ENCODE assay signal across 21 cellular contexts in the genomic region with DNA sequence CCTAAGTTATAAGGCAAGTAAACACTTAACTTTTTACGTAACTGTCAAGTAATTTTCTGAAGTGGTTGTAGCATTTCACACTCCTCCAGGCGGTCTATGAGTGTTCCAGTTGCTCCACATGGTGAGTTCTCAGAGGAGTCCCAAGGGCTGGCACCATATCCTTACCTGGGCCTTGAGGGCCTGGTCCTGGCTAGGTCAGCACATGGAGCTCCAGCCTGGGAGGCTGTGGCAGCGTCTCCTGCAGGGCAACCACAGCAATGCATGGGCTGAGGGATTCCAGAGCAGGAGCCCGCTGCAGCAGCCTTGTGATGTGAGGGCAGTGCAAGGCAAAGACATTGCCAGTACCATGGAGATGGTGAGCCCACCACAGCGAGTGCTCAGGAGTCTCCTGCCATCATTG. TPM values are rescaled to one million over a fixed set of nuclear protein-coding genes. Genes with fewer than 3 reads are reported as not detected.
A peak's percentile ranks its signal among the peaks of the same experiment; 100 is the strongest.
DNase-seq lines count a peak whose midpoint lies in the region; ATAC-seq and TF ChIP-seq lines count a peak whose summit lies in the region.
"Had no signal": no experiment of that assay in that cellular context is flagged by ENCODE, and none has a peak within 500 bp of the region (broad histone marks: within the 10 kb centered on the region; RNA-seq: fewer than 3 reads in every experiment).

No MANE protein-coding gene starts in this region.

- H2AFZ ChIP-seq in PC-3 (ENCODE audit: low read length) = no peak overlapping the region

- ATAC-seq in PC-3 (no peak), upper lobe of left lung (ENCODE audit: low FRiP score in 2 of 2) (peak; percentile 5 to 72), GM21528 (IDR thresholded peaks at IDR 0.05; ENCODE audit: low FRiP score, unreplicated experiment) (no peak)

- no peaks in the 10 kb centered on the region for H3K4me1 ChIP-seq in breast epithelium
- no peaks in the 10 kb centered on the region for H3K4me1 ChIP-seq in PC-3 (ENCODE audit: insufficient read depth, low read length)
- peaks cover 12% of the 10 kb centered on the region for H3K4me1 ChIP-seq in endodermal cell (ENCODE audit: control insufficient read depth, insufficient read depth, low read length)
- H3K4me1 ChIP-seq in upper lobe of left lung = no peaks in the 10 kb centered on the region
- H3K4me1 ChIP-seq: A549, colonic mucosa had no signal

- TF ChIP-seq POLR2A in breast epithelium (IDR thresholded peaks at IDR 0.05) (no peak), upper lobe of left lung (IDR thresholded peaks at IDR 0.05) (no peak)

- no peak overlapping the region for H3K4me3 Mint-ChIP-seq in MCF 10A (ENCODE audit: unreplicated experiment)
- no peak overlapping the region for H3K4me3 Mint-ChIP-seq in endodermal cell
- H3K4me3 Mint-ChIP-seq: CD4-positive, alpha-beta T cell; nephron; stimulated activated naive CD8-positive, alpha-beta T cell treated with anti-CD3 and anti-CD28 coated beads, Interleukin-15, Interleukin-2, amounts not matched to agents 100 ng/mL and 50 ng/mL, for 24 hours had no signal

- BruUV-seq in MCF 10A (replicated peaks; lab: Mats Ljungman, UMichigan) (no TSS peak), PC-3 (replicated peaks; lab: Mats Ljungman, UMichigan) (no TSS peak)

- intact Hi-C loops in MCF 10A (cut with micrococcal nuclease) = loop anchor here (1.0 to 5.0 kb wide), 5 partner anchors 105 to 388 kb away; no protein-coding TSS in a partner anchor
- intact Hi-C loops in breast epithelium (cut with DNase I; ENCODE audit: low total_unique reads) = no loop called here
- intact Hi-C loops in PC-3 (cut with micrococcal nuclease) = loop anchor here (1.0 to 10.0 kb wide), 4 partner anchors 100 to 548 kb away; no protein-coding TSS in a partner anchor

- H3K9me3 Mint-ChIP-seq in MCF 10A (ENCODE audit: unreplicated experiment) (no peaks in the 10 kb centered on the region), endodermal cell (no peaks in the 10 kb centered on the region)
- H3K9me3 Mint-ChIP-seq: CD4-positive, alpha-beta T cell; nephron; stimulated activated naive CD8-positive, alpha-beta T cell treated with anti-CD3 and anti-CD28 coated beads, Interleukin-15, Interleukin-2, amounts not matched to agents 100 ng/mL and 50 ng/mL, for 24 hours had no signal

- no peaks in the 10 kb centered on the region for H3K36me3 Mint-ChIP-seq in MCF 10A (ENCODE audit: insufficient read depth, unreplicated experiment)
- no peaks in the 10 kb centered on the region for H3K36me3 Mint-ChIP-seq in endodermal cell (ENCODE audit: low read depth)

- DNase-seq in MCF 10A (ENCODE audit: unreplicated experiment) (peak; percentile 11), breast epithelium (ENCODE audit: low spot score in 2 of 2) (no peak), PC-3 (peak; percentile 25), endodermal cell (peak; percentile 78), upper lobe of left lung (peak; percentile 27 to 75), 8988T (no peak)
- DNase-seq in stimulated activated CD4-positive, alpha-beta T cell treated with anti-CD3 and anti-CD28 coated beads, Interleukin-15, amount 100 ng/mL, for 24 hours = no peak
- DNase-seq: activated CD4-positive, alpha-beta T cell treated with anti-CD3 and anti-CD28 coated beads for 1 hour; activated gamma-delta T cell treated with Interleukin-2 at 50 U/mL for 16 hours; CD4-positive, alpha-beta T cell; colonic mucosa; GOT3; MM.1S; NCI-H2107; SIG-M5; T-helper 2 cell had no signal

- TF ChIP-seq CTCF in MCF 10A (IDR thresholded peaks at IDR 0.05; ENCODE audit: unreplicated experiment) (peak; percentile 29), breast epithelium (IDR thresholded peaks at IDR 0.05) (no peak), PC-3 (conservative IDR thresholded peaks at IDR 0.05; ENCODE audit: low read depth, low read length) (peak; percentile 47; the same call in 1 of the 2 replicates), endodermal cell (conservative IDR thresholded peaks at IDR 0.05) (peak; percentile 64), upper lobe of left lung (IDR thresholded peaks at IDR 0.05) (peak in 4 of 6 experiments; percentile 8 to 35 (median 28))

- CTCF ChIA-PET in MCF 10A (lab: Yijun Ruan, JAX) (interaction anchor here (0.6 to 7.2 kb wide), 14 partner anchors 8 to 389 kb away, joined by 3 to 166 read pairs (median 4); no protein-coding TSS in a partner anchor), PC-3 (lab: Charles Lee) (interaction anchor here (2.8 to 3.2 kb wide), 2 partner anchors 194 to 213 kb away, joined by 32 to 46 read pairs; no protein-coding TSS in a partner anchor)

- WGBS in endodermal cell (ENCODE audit: insufficient coverage in 1 of 2, insufficient read length in 1 of 2), 2 experiments = 90 to 95% methylated on average over 3 to 5 of the region's 5 CpGs
- WGBS in upper lobe of left lung, 2 donors = 76 to 80% methylated on average over 2 to 5 of the region's 5 CpGs

- no peak overlapping the region for H3K4me3 ChIP-seq in breast epithelium
- no peak overlapping the region for H3K4me3 ChIP-seq in PC-3 (ENCODE audit: low read length)
- H3K4me3 ChIP-seq in endodermal cell (ENCODE audit: low read length) = no peak overlapping the region
- no peak overlapping the region for H3K4me3 ChIP-seq in upper lobe of left lung
- H3K4me3 ChIP-seq: A549, colonic mucosa had no signal

- H3K27me3 ChIP-seq in breast epithelium (no peaks in the 10 kb centered on the region), PC-3 (ENCODE audit: low read length) (peaks cover 19% of the 10 kb centered on the region), endodermal cell (ENCODE audit: control insufficient read depth, insufficient read depth, low read length, poor library complexity, severe bottlenecking) (no peaks in the 10 kb centered on the region), upper lobe of left lung (no peaks in the 10 kb centered on the region)
- H3K27me3 ChIP-seq: colonic mucosa had no signal

- H3K79me2 ChIP-seq in PC-3 (ENCODE audit: low read length) = no peaks in the 10 kb centered on the region

- H3K27ac ChIP-seq in breast epithelium (no peak overlapping the region), PC-3 (ENCODE audit: low read length) (no peak overlapping the region), endodermal cell (ENCODE audit: low read depth, low read length) (no peak overlapping the region), upper lobe of left lung (no peak overlapping the region)
- H3K27ac ChIP-seq: A549, colonic mucosa had no signal

- no peaks in the 10 kb centered on the region for H3K4me1 Mint-ChIP-seq in MCF 10A (ENCODE audit: insufficient read depth, unreplicated experiment)
- H3K4me1 Mint-ChIP-seq in endodermal cell = peaks cover 46% of the 10 kb centered on the region
- H3K4me1 Mint-ChIP-seq: nephron had no signal

- no peak for TF ChIP-seq EP300 in upper lobe of left lung (IDR thresholded peaks at IDR 0.05)

- H3K9ac ChIP-seq in PC-3 (ENCODE audit: low read length) = no peak overlapping the region
- no peak overlapping the region for H3K9ac ChIP-seq in endodermal cell (ENCODE audit: extremely low read depth, low read length, poor library complexity, severe bottlenecking)

- no peaks in the 10 kb centered on the region for H4K20me1 ChIP-seq in PC-3 (ENCODE audit: low read length)

- H3K9me2 ChIP-seq in PC-3 (replicated peaks; ENCODE audit: low read length) = no peaks in the 10 kb centered on the region

- no peaks in the 10 kb centered on the region for H3F3A ChIP-seq in PC-3 (ENCODE audit: low read length, unreplicated experiment)

- H3K36me3 ChIP-seq in breast epithelium (no peaks in the 10 kb centered on the region), PC-3 (ENCODE audit: low read depth, low read length) (no peaks in the 10 kb centered on the region), endodermal cell (ENCODE audit: control insufficient read depth, insufficient read depth, low read length) (no peaks in the 10 kb centered on the region), upper lobe of left lung (no peaks in the 10 kb centered on the region)
- H3K36me3 ChIP-seq: colonic mucosa had no signal

- H3K4me2 ChIP-seq in PC-3 (ENCODE audit: low read length) = no peak overlapping the region
- H3K4me2 ChIP-seq: A549 had no signal

- no peaks in the 10 kb centered on the region for H3K9me3 ChIP-seq in breast epithelium
- no peaks in the 10 kb centered on the region for H3K9me3 ChIP-seq in PC-3 (ENCODE audit: low read length)
- H3K9me3 ChIP-seq in endodermal cell (ENCODE audit: control insufficient read depth, low read length) = peaks cover 4% of the 10 kb centered on the region
- H3K9me3 ChIP-seq in upper lobe of left lung = no peaks in the 10 kb centered on the region
- H3K9me3 ChIP-seq: A549, colonic mucosa had no signal

- no peak overlapping the region for H3K27ac Mint-ChIP-seq in MCF 10A (ENCODE audit: low read depth, unreplicated experiment)
- H3K27ac Mint-ChIP-seq in endodermal cell = peak overlapping the region; percentile 40
- H3K27ac Mint-ChIP-seq: CD4-positive, alpha-beta T cell; nephron; stimulated activated naive CD8-positive, alpha-beta T cell treated with anti-CD3 and anti-CD28 coated beads, Interleukin-15, Interleukin-2, amounts not matched to agents 100 ng/mL and 50 ng/mL, for 24 hours had no signal

- POLR2A ChIA-PET in MCF 10A (lab: Yijun Ruan, JAX) (interaction anchor here (0.6 to 1.7 kb wide), 3 partner anchors 13 to 195 kb away, joined by 3 to 16 read pairs (median 3); no protein-coding TSS in a partner anchor), PC-3 (lab: Charles Lee; ENCODE audit: unreplicated experiment) (no interaction called here)

- peaks cover 11% of the 10 kb centered on the region for H3K27me3 Mint-ChIP-seq in MCF 10A (ENCODE audit: insufficient read depth, unreplicated experiment)
- peaks cover 2% of the 10 kb centered on the region for H3K27me3 Mint-ChIP-seq in endodermal cell (ENCODE audit: insufficient read depth)
- H3K27me3 Mint-ChIP-seq: CD4-positive, alpha-beta T cell; stimulated activated naive CD8-positive, alpha-beta T cell treated with anti-CD3 and anti-CD28 coated beads, Interleukin-15, Interleukin-2, amounts not matched to agents 100 ng/mL and 50 ng/mL, for 24 hours had no signal

RNA-seq across cellular contexts. Expression of a gene that starts 32.2 kb away (rescaled TPM):
- total RNA-seq in MCF 10A (2022) (not detected in 2 replicates), breast epithelium (not detected), PC-3 (2014; rRNA removed) (not detected in 2 replicates), endodermal cell (not detected), upper lobe of left lung (not detected)
- polyA plus RNA-seq in endodermal cell (2013, experiment 1 of 2) = not detected
- polyA plus RNA-seq in endodermal cell (2013, experiment 2 of 2) = not detected
- total RNA-seq: CD4-positive, alpha-beta T cell; colonic mucosa; HT-29 had no signal
- polyA plus RNA-seq: A549 had no signal

RNA-seq across cellular contexts. Expression of a gene that starts 59.8 kb away (rescaled TPM):
- total RNA-seq in MCF 10A (2022) (0.28 and 0.54 TPM in 2 replicates), breast epithelium (10 to 100 TPM; 16.3 to 40.2 (median 25.2) TPM), PC-3 (2014; rRNA removed) (3.7 and 7.0 TPM in 2 replicates), endodermal cell (10 to 100 TPM; 12.9 to 14.7 TPM), upper lobe of left lung (100 to 1,000 TPM in 4 of 6 donors, 10 to 100 TPM in 2; 92.6 to 577 (median 198) TPM)
- polyA plus RNA-seq in endodermal cell (2013, experiment 1 of 2) = 2.2 TPM
- polyA plus RNA-seq in endodermal cell (2013, experiment 2 of 2) = 1.4 TPM

Comparison
In these comparisons a context has a peak if more than half of its experiments do, and no peak if none do; other contexts are left out.
1. DNase-seq: peak in MCF 10A (single experiment), PC-3 (single experiment), endodermal cell (single experiment) and upper lobe of left lung (2 of 2); none in breast epithelium (0 of 2), stimulated activated CD4-positive, alpha-beta T cell treated with anti-CD3 and anti-CD28 coated beads, Interleukin-15, amount 100 ng/mL, for 24 hours (single experiment) and 8988T (single experiment).
2. CTCF ChIP-seq: peak in MCF 10A (single experiment), PC-3 (single experiment), endodermal cell (single experiment) and upper lobe of left lung (4 of 6); none in breast epithelium (0 of 3).
3. ATAC-seq: peak in upper lobe of left lung (2 of 2); none in PC-3 (single experiment) and GM21528 (single experiment).